28 cellular contexts compared by ENCODE assay signal in the genomic region with DNA sequence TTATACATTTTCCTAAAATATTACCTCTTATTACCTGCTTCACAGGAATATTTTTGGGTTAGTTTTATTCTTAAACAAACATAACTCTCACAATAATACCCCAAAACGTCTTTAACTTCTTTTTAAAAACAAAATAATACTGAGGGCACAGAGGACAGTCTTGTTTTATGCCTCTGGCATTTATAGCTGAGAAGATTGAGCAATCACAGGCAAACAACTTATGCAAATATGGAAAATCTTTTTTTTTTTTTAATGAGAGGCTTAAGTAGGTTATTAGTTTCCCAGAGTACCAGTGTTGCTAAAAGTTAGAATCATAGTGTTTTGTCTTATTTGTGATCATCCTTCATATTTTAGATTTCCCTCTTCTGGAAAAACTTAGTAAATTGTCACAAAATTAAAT.
DNase-seq lines count a peak whose midpoint lies in the region; ATAC-seq, FAIRE-seq and TF ChIP-seq lines count a peak whose summit lies in the region.
"Had no signal": no experiment of that assay in that cellular context is flagged by ENCODE, and none has a peak within 500 bp of the region (broad histone marks: within the 10 kb centered on the region; RNA-seq: fewer than 3 reads in every experiment).

No MANE protein-coding gene starts in this region.

- no peak overlapping the region for H4K91ac ChIP-seq in H1 (replicated peaks; ENCODE audit: insufficient read length, low read length)

- H3K9me3 ChIP-seq in Karpas-422 (ENCODE audit: low read length): no peaks in the 10 kb centered on the region
- no peaks in the 10 kb centered on the region for H3K9me3 ChIP-seq in H1 (ENCODE audit: insufficient read depth in 2 of 2, low read depth in 1 of 2, low read length in 1 of 2)
- H3K9me3 ChIP-seq in left lung: no peaks in the 10 kb centered on the region
- H3K9me3 ChIP-seq: gastroesophageal sphincter, ovary, upper lobe of left lung had no signal

- intact Hi-C loops in left lung (cut with DNase I): no loop called here

- H3K27me3 Mint-ChIP-seq in progenitor cell of endocrine pancreas: peaks cover 10% of the 10 kb centered on the region
- H3K27me3 Mint-ChIP-seq: activated CD4-positive, alpha-beta T cell treated with anti-CD3 and anti-CD28 coated beads, Interleukin-2, amount 10 ng/mL, durations not matched to agents 24 days and 14 days had no signal

- H4K8ac ChIP-seq in H1 (ENCODE audit: extremely low read depth, insufficient read depth, low read length): no peak overlapping the region

- POLR2A ChIA-PET in H1 (lab: Charles Lee; ENCODE audit: partially characterized antibody): no interaction called here

- H3K9me2 ChIP-seq in Karpas-422 (replicated peaks; ENCODE audit: insufficient read depth, low read length): no peaks in the 10 kb centered on the region

- CTCF ChIA-PET in H1 (lab: Charles Lee; ENCODE audit: partially characterized antibody): interaction anchor here (0.6 to 1.1 kb wide), 3 partner anchors 19 to 749 kb away, joined by 3 read pairs; no protein-coding TSS in a partner anchor

- H3K4me3 ChIP-seq in ACC112 (ENCODE audit: low read depth, low read length): no peak overlapping the region
- H3K4me3 ChIP-seq in Karpas-422 (ENCODE audit: low read length): no peak overlapping the region
- H3K4me3 ChIP-seq in H1 (ENCODE audit: extremely low read depth in 1 of 4, insufficient read depth in 2 of 4, low read depth in 3 of 4, low read length in 4 of 4): no peak overlapping the region
- no peak overlapping the region for H3K4me3 ChIP-seq in left lung
- H3K4me3 ChIP-seq: gastroesophageal sphincter, GM12878, ovary, upper lobe of left lung had no signal

- H3K9ac ChIP-seq in Karpas-422 (ENCODE audit: low read length) (no peak overlapping the region), H1 (replicated peaks in 1 of 4; ENCODE audit: extremely low read depth in 1 of 4, low read depth in 3 of 4, low read length in 3 of 4) (no peak overlapping the region)

- no peak overlapping the region for H3K27ac Mint-ChIP-seq in progenitor cell of endocrine pancreas
- H3K27ac Mint-ChIP-seq: activated CD4-positive, alpha-beta T cell treated with anti-CD3 and anti-CD28 coated beads, Interleukin-2, amount 10 ng/mL, durations not matched to agents 24 days and 14 days; HFFc6 had no signal

- peaks cover 3% of the 10 kb centered on the region for H3K36me3 Mint-ChIP-seq in progenitor cell of endocrine pancreas (ENCODE audit: insufficient read depth)

- no peak overlapping the region for H2BK20ac ChIP-seq in H1 (ENCODE audit: low read length)

- H4K20me1 ChIP-seq in Karpas-422 (ENCODE audit: insufficient read depth, low read depth, low read length) (no peaks in the 10 kb centered on the region), H1 (replicated peaks in 1 of 2; ENCODE audit: control insufficient read depth in 1 of 2, insufficient read depth in 2 of 2, low read length in 2 of 2) (no peaks in the 10 kb centered on the region)

- H3K4me2 ChIP-seq in Karpas-422 (ENCODE audit: low read depth, low read length, poor library complexity, severe bottlenecking) (peak overlapping the region; percentile 15), H1 (ENCODE audit: insufficient read depth in 1 of 2, low read depth in 2 of 2, low read length in 2 of 2) (no peak overlapping the region)

- H3K18ac ChIP-seq in H1 (ENCODE audit: extremely low read depth, low read length): no peak overlapping the region

- DNase-seq in Karpas-422 (peak; percentile 49), H1 (ENCODE audit: low read depth in 1 of 2, low spot score in 2 of 2) (no peak), left lung (no peak), NCI-H446 treated with DMSO at 0.1 percent for 48 hours (lab: John Stamatoyannopoulos, UW) (no peak), NCI-H2227 (lab: John Stamatoyannopoulos, UW; ENCODE audit: unreplicated experiment) (no peak), RKO (ENCODE audit: low spot score) (no peak), progenitor cell of endocrine pancreas (ENCODE audit: low spot score, unreplicated experiment) (no peak)
- DNase-seq: ACHN; activated CD4-positive, alpha-beta T cell treated with anti-CD3 and anti-CD28 coated beads, Interleukin-2, amount 10 ng/mL, durations not matched to agents 24 days and 14 days; activated gamma-delta T cell treated with Interleukin-2 at 50 U/mL for 16 hours; activated T-cell treated with anti-CD3 and anti-CD28 coated beads, Interleukin-2, amount 50 U/mL, for 4 hours; effector memory CD4-positive, alpha-beta T cell; HFFc6; islet precursor cell; Kasumi-1; NCI-H510A; ovary; stimulated activated CD4-positive, alpha-beta T cell treated with anti-CD3 and anti-CD28 coated beads, Interleukin-4, amount 100 ng/mL, for 24 hours; substantia nigra; upper lobe of left lung; WERI-Rb-1 had no signal

- no peak for TF ChIP-seq POLR2A in H1 (IDR thresholded peaks at IDR 0.05; ENCODE audit: control extremely low read depth in 1 of 2, low read depth in 2 of 2, low read length in 2 of 2)

- peak; percentile 58 for ATAC-seq in left lung
- ATAC-seq: activated T-cell treated with anti-CD3 and anti-CD28 coated beads, Interleukin-2, amount 50 U/mL, for 4 hours; gastroesophageal sphincter; GM12878; sciatic nerve; stimulated activated effector memory CD8-positive, alpha-beta T cell treated with anti-CD3 and anti-CD28 coated beads, Interleukin-12 subunit alpha, Interleukin-12 subunit beta, amount 100 ng/mL, for 72 hours had no signal

- H3K27ac ChIP-seq in ACC112 (ENCODE audit: low read depth, low read length) (peak overlapping the region; percentile 7; the same call in 1 of the 2 replicates), Karpas-422 (ENCODE audit: low read length) (peak overlapping the region; percentile 44; the same call in 1 of the 2 replicates), H1 (ENCODE audit: low read depth, low read length) (no peak overlapping the region), left lung (no peak overlapping the region)
- H3K27ac ChIP-seq: gastroesophageal sphincter, ovary, upper lobe of left lung, WERI-Rb-1 had no signal

- TF ChIP-seq RAD21 in H1 (IDR thresholded peaks at IDR 0.05 in 1 of 2, conservative IDR thresholded peaks at IDR 0.05 in 1 of 2; ENCODE audit: low read depth in 2 of 2, low read length in 2 of 2): no peak

- H3K4me1 ChIP-seq in ACC112 (ENCODE audit: control insufficient read depth, insufficient read depth, low read length, unreplicated experiment) (peaks cover 17% of the 10 kb centered on the region), Karpas-422 (ENCODE audit: low read length) (peaks cover 53% of the 10 kb centered on the region), H1 (replicated peaks in 1 of 4; ENCODE audit: control insufficient read depth in 3 of 4, insufficient read depth in 4 of 4, low read length in 3 of 4) (no peaks in the 10 kb centered on the region), left lung (peaks cover 0 to 8% of the 10 kb centered on the region in 2 donors)

- H2AFZ ChIP-seq in ACC112 (ENCODE audit: low read length, unreplicated experiment): no peak overlapping the region
- H2AFZ ChIP-seq in Karpas-422 (ENCODE audit: low read length): no peak overlapping the region
- no peak overlapping the region for H2AFZ ChIP-seq in H1 (ENCODE audit: low read length)

- no peak for TF ChIP-seq EP300 in H1 (IDR thresholded peaks at IDR 0.05; ENCODE audit: borderline replicate concordance in 1 of 2, low read depth in 2 of 2, low read length in 2 of 2)

- H3K36me3 ChIP-seq in ACC112 (ENCODE audit: insufficient read depth, low read length) (no peaks in the 10 kb centered on the region), Karpas-422 (ENCODE audit: insufficient read depth, low read length) (no peaks in the 10 kb centered on the region), H1 (ENCODE audit: control insufficient read depth in 2 of 4, insufficient read depth in 4 of 4, low read length in 3 of 4) (no peaks in the 10 kb centered on the region), left lung (no peaks in the 10 kb centered on the region)
- H3K36me3 ChIP-seq: ovary, upper lobe of left lung, WERI-Rb-1 had no signal

- WGBS in H1 (ENCODE audit: extremely low coverage in 1 of 2, insufficient coverage in 1 of 2, insufficient read length in 1 of 2, insufficient replicate concordance in 2 of 2, low coverage in 1 of 2, low lambda C conversion rate in 2 of 2, missing lambda C conversion rate in 1 of 2), 2 experiments: 76% methylated on average over 1 of the region's 1 CpG; no CpG with 5 or more reads in 1 of the 2 experiments

- FAIRE-seq in H1 (lab: Jason Lieb, UNC): no peak
- FAIRE-seq: GM12878 had no signal

- H3K56ac ChIP-seq in H1 (replicated peaks; ENCODE audit: insufficient read length, low read depth, low read length): no peak overlapping the region

- no peaks in the 10 kb centered on the region for H3K79me2 ChIP-seq in ACC112 (ENCODE audit: control insufficient read depth, insufficient read depth, low read length, unreplicated experiment)
- H3K79me2 ChIP-seq in Karpas-422 (ENCODE audit: low read length): peaks cover 58% of the 10 kb centered on the region
- no peaks in the 10 kb centered on the region; a peak in 1 of 4 replicates for H3K79me2 ChIP-seq in H1 (ENCODE audit: control insufficient read depth in 1 of 2, insufficient read depth in 2 of 2, low read length in 2 of 2)

- H2BK12ac ChIP-seq in H1 (ENCODE audit: low read depth, low read length): no peak overlapping the region

- H2AK5ac ChIP-seq in H1 (ENCODE audit: low read depth, low read length): no peak overlapping the region

- TF ChIP-seq CTCF in H1 (IDR thresholded peaks at IDR 0.05; ENCODE audit: control extremely low read depth in 1 of 3, insufficient read depth in 1 of 3, low read depth in 1 of 3, low read length in 3 of 3) (no peak), left lung (IDR thresholded peaks at IDR 0.05) (no peak), progenitor cell of endocrine pancreas (IDR thresholded peaks at IDR 0.05; ENCODE audit: unreplicated experiment) (no peak)

- H3K79me1 ChIP-seq in H1 (ENCODE audit: low read depth, low read length): no peaks in the 10 kb centered on the region

- peaks cover 28% of the 10 kb centered on the region for H3K4me1 Mint-ChIP-seq in progenitor cell of endocrine pancreas (ENCODE audit: low read depth)
- H3K4me1 Mint-ChIP-seq: CD14-positive monocyte had no signal

- H3K27me3 ChIP-seq in ACC112 (ENCODE audit: insufficient read depth, low read length): no peaks in the 10 kb centered on the region
- H3K27me3 ChIP-seq in Karpas-422 (ENCODE audit: low read length): no peaks in the 10 kb centered on the region
- no peaks in the 10 kb centered on the region for H3K27me3 ChIP-seq in H1 (replicated peaks in 1 of 4; ENCODE audit: control insufficient read depth in 3 of 4, extremely low read depth in 1 of 4, insufficient read depth in 3 of 4, low read length in 3 of 4)
- H3K27me3 ChIP-seq in left lung: no peaks in the 10 kb centered on the region
- H3K27me3 ChIP-seq: gastroesophageal sphincter, ovary, upper lobe of left lung had no signal

- no peak overlapping the region for H3K23ac ChIP-seq in H1 (ENCODE audit: insufficient read length)

- H3K9me3 Mint-ChIP-seq in progenitor cell of endocrine pancreas (ENCODE audit: low read depth): no peaks in the 10 kb centered on the region
- H3K9me3 Mint-ChIP-seq: activated CD4-positive, alpha-beta T cell treated with anti-CD3 and anti-CD28 coated beads, Interleukin-2, amount 10 ng/mL, durations not matched to agents 24 days and 14 days; activated T-cell treated with anti-CD3 and anti-CD28 coated beads, Interleukin-2, amount 50 U/mL, for 4 hours; CD14-positive monocyte; HFFc6; nephron; stimulated activated effector memory CD8-positive, alpha-beta T cell treated with anti-CD3 and anti-CD28 coated beads, Interleukin-12 subunit alpha, Interleukin-12 subunit beta, amount 100 ng/mL, for 72 hours had no signal

- no peak overlapping the region for H2BK15ac ChIP-seq in H1 (ENCODE audit: low read length)

- H3K14ac ChIP-seq in H1 (ENCODE audit: insufficient read length): no peak overlapping the region

- no peak overlapping the region for H3K4me3 Mint-ChIP-seq in progenitor cell of endocrine pancreas (ENCODE audit: low read depth)
- H3K4me3 Mint-ChIP-seq: activated CD4-positive, alpha-beta T cell treated with anti-CD3 and anti-CD28 coated beads, Interleukin-2, amount 10 ng/mL, durations not matched to agents 24 days and 14 days; activated T-cell treated with anti-CD3 and anti-CD28 coated beads, Interleukin-2, amount 50 U/mL, for 4 hours; CD14-positive monocyte; HFFc6; nephron; stimulated activated effector memory CD8-positive, alpha-beta T cell treated with anti-CD3 and anti-CD28 coated beads, Interleukin-12 subunit alpha, Interleukin-12 subunit beta, amount 100 ng/mL, for 72 hours had no signal

- no peak overlapping the region for H2BK120ac ChIP-seq in H1 (replicated peaks; ENCODE audit: low read depth, low read length)

- no peak overlapping the region for H3K4ac ChIP-seq in H1 (replicated peaks; ENCODE audit: insufficient read length, low read depth, low read length)

- no peak overlapping the region for H4K5ac ChIP-seq in H1 (ENCODE audit: insufficient read length, low read depth, low read length)

- H2BK5ac ChIP-seq in H1 (ENCODE audit: low read depth, low read length): no peak overlapping the region

- no peaks in the 10 kb centered on the region; the same call in 1 of the 2 replicates for H3K23me2 ChIP-seq in H1 (ENCODE audit: low read depth, low read length)

Comparison
In these comparisons a context has a peak if more than half of its experiments do, and no peak if none do; other contexts are left out.
1. H3K27ac ChIP-seq: peak in ACC112 (single experiment) and Karpas-422 (single experiment); none in H1 (single experiment) and left lung (0 of 2).